25 cellular contexts compared by ENCODE assay signal in genomic region chr7:24885716-24886115, GRCh38.
"Had no signal": no experiment of that assay in that cellular context is flagged by ENCODE, and none has a peak within 500 bp of the region (broad histone marks: within the 10 kb centered on the region; RNA-seq: fewer than 3 reads in every experiment).

No MANE protein-coding gene starts in this region.

- H3K27me3 Mint-ChIP-seq: activated naive CD4-positive, alpha-beta T cell treated with anti-CD3 and anti-CD28 coated beads, Interleukin-2, amount 50 U/mL, for 24 hours; progenitor cell of endocrine pancreas had no signal

- H3K27ac ChIP-seq: adrenal gland, body of pancreas, colonic mucosa, dorsolateral prefrontal cortex, ovary, skin epidermis, suprapubic skin, tibial nerve had no signal

- H3K4me1 ChIP-seq: adrenal gland, colonic mucosa had no signal

- H3K9me3 ChIP-seq: adrenal gland, body of pancreas, colonic mucosa, mucosa of descending colon, ovary, suprapubic skin, tibial nerve had no signal

- H3K36me3 ChIP-seq: adrenal gland, colonic mucosa, ovary, suprapubic skin, tibial nerve had no signal

- H3K4me3 ChIP-seq: adrenal gland, body of pancreas, colonic mucosa, dorsolateral prefrontal cortex, mucosa of descending colon, ovary, skin epidermis, suprapubic skin, tibial nerve had no signal

- H3K27me3 ChIP-seq: adrenal gland, body of pancreas, colonic mucosa, dorsolateral prefrontal cortex, ovary, suprapubic skin, tibial nerve had no signal

- H3K9me3 Mint-ChIP-seq: activated naive CD4-positive, alpha-beta T cell treated with anti-CD3 and anti-CD28 coated beads, Interleukin-2, amount 50 U/mL, for 24 hours; activated T-helper 2 cell treated with anti-CD3 and anti-CD28 coated beads, Interferon-gamma antibody, Interleukin-2, Interleukin-4, amounts not matched to agents 10 μg/mL and 5 μg/mL and 100 μg/mL, durations not matched to agents 14 hours and 24 hours and 36 hours; WTC11 had no signal

- H3K27ac Mint-ChIP-seq: activated naive CD4-positive, alpha-beta T cell treated with anti-CD3 and anti-CD28 coated beads, Interleukin-2, amount 50 U/mL, for 24 hours; progenitor cell of endocrine pancreas; WTC11 had no signal

- DNase-seq: activated CD8-positive, alpha-beta memory T cell treated with anti-CD3 and anti-CD28 coated beads for 24 hours; activated T-cell treated with anti-CD3 and anti-CD28 coated beads, Interleukin-2, amount 50 U/mL, for 1 hour; adrenal gland; aorta; colonic mucosa; dorsolateral prefrontal cortex; effector memory CD4-positive, alpha-beta T cell; head of caudate nucleus; hippocampal formation; left cardiac atrium; left ventricle myocardium superior; mucosa of descending colon; ovary; retina; stimulated activated CD4-positive, alpha-beta T cell treated with anti-CD3 and anti-CD28 coated beads, Interleukin-12 subunit alpha, Interleukin-12 subunit beta, amount 100 ng/mL, for 4 hours; stimulated activated CD4-positive, alpha-beta T cell treated with anti-CD3 and anti-CD28 coated beads, Interleukin-4, amount 100 ng/mL, for 1 hour; T-helper 2 cell had no signal

- H3K4me3 Mint-ChIP-seq: activated naive CD4-positive, alpha-beta T cell treated with anti-CD3 and anti-CD28 coated beads, Interleukin-2, amount 50 U/mL, for 24 hours; WTC11 had no signal
